In the genomic region with DNA sequence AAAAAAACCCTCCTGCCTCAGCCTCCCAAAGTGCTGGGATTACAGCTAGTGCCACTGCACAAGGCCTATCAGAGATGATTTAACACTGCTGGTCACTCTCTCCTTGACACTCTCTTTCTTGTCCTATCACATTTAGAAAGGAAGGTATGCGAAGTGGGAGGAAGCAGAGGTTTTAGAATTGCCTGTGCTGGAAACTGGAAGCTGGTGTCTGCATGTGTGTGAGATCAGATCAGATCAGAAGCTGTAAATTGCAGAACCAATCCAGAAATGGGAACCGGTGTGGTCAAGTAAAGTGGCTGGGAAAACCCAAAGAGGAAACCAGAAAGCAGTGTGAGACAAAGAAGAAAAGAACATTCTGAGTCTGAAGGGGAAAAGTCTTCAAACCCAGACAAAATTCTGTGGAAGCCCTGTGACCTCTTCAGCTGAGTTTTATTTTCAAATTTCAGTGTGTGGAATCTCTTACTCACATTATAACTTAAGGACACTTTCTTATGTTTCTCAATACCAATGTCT, we compare ENCODE assay signal across 8 cellular contexts. TPM values are rescaled to one million over a fixed set of nuclear protein-coding genes. Genes with fewer than 3 reads are reported as not detected.
DNase-seq lines count a peak whose midpoint lies in the region; ATAC-seq, FAIRE-seq and TF ChIP-seq lines count a peak whose summit lies in the region.

No MANE protein-coding gene starts in this region.

- H3K4me1 ChIP-seq in kidney (ENCODE audit: control insufficient read depth in 1 of 2, insufficient read depth in 1 of 2, low read depth in 1 of 2, low read length in 2 of 2), result no peaks in the 10 kb centered on the region
- no peaks in the 10 kb centered on the region for H3K4me1 ChIP-seq in HAP-1

- H3K4me3 Mint-ChIP-seq in activated CD4-positive, alpha-beta memory T cell treated with anti-CD3 and anti-CD28 coated beads for 36 hours, result peak overlapping the region; percentile 3
- peak overlapping the region; percentile 53 to 57 for H3K4me3 Mint-ChIP-seq in stimulated activated naive B cell treated with anti-CD40 and anti-IgM and Interleukin-4, amounts not matched to agents 10 μg/mL and 1 μg/mL and 100 μg/mL, for 72 hours

- no peaks in the 10 kb centered on the region for H3K9me3 Mint-ChIP-seq in activated CD4-positive, alpha-beta memory T cell treated with anti-CD3 and anti-CD28 coated beads for 36 hours
- peaks cover 8 to 9% of the 10 kb centered on the region in 2 donors for H3K9me3 Mint-ChIP-seq in stimulated activated naive B cell treated with anti-CD40 and anti-IgM and Interleukin-4, amounts not matched to agents 10 μg/mL and 1 μg/mL and 100 μg/mL, for 72 hours

- POLR2A ChIA-PET in activated CD4-positive, alpha-beta memory T cell treated with anti-CD3 and anti-CD28 coated beads for 36 hours (lab: Charles Lee), result interaction anchor here (0.8 to 2.3 kb wide), 7 partner anchors 14 to 252 kb away, joined by 3 to 9 read pairs (median 6); no protein-coding TSS in a partner anchor

- CTCF ChIA-PET in activated CD4-positive, alpha-beta memory T cell treated with anti-CD3 and anti-CD28 coated beads for 36 hours (lab: Charles Lee), result interaction anchor here (1.8 kb wide), 1 partner anchor 45 kb away, joined by 7 read pairs; no protein-coding TSS in a partner anchor

- peak overlapping the region; percentile 76 for H3K27ac Mint-ChIP-seq in activated CD4-positive, alpha-beta memory T cell treated with anti-CD3 and anti-CD28 coated beads for 36 hours
- peak overlapping the region; percentile 94 for H3K27ac Mint-ChIP-seq in stimulated activated naive B cell treated with anti-CD40 and anti-IgM and Interleukin-4, amounts not matched to agents 10 μg/mL and 1 μg/mL and 100 μg/mL, for 72 hours

- H3K9ac ChIP-seq in kidney (ENCODE audit: low read length in 2 of 2), result no peak overlapping the region

- no peaks in the 10 kb centered on the region for H3K27me3 ChIP-seq in HAP-1 (ENCODE audit: low read depth)

- peak; percentile 10 for DNase-seq in stimulated activated naive CD4-positive, alpha-beta T cell treated with Interleukin-2 at 50 U/mL for 16 hours (lab: John Stamatoyannopoulos, UW)
- DNase-seq in stimulated activated naive CD4-positive, alpha-beta T cell (lab: John Stamatoyannopoulos, UW), result no peak
- peak; percentile 84 for DNase-seq in activated CD4-positive, alpha-beta memory T cell treated with anti-CD3 and anti-CD28 coated beads for 36 hours
- peak; percentile 82 for DNase-seq in stimulated activated naive B cell treated with anti-CD40 and anti-IgM and Interleukin-4, amounts not matched to agents 10 μg/mL and 1 μg/mL and 100 μg/mL, for 72 hours
- DNase-seq in kidney (no peak), HAP-1 (ENCODE audit: low spot score in 2 of 2) (no peak), NCI-H345 (lab: John Stamatoyannopoulos, UW) (no peak)

- FAIRE-seq in kidney (lab: Jason Lieb, UNC), result no peak

- H3K36me3 Mint-ChIP-seq in activated CD4-positive, alpha-beta memory T cell treated with anti-CD3 and anti-CD28 coated beads for 36 hours, result no peaks in the 10 kb centered on the region
- H3K36me3 Mint-ChIP-seq in stimulated activated naive B cell treated with anti-CD40 and anti-IgM and Interleukin-4, amounts not matched to agents 10 μg/mL and 1 μg/mL and 100 μg/mL, for 72 hours, result peaks cover 0 to 3% of the 10 kb centered on the region in 2 donors

- no peak for TF ChIP-seq CTCF in kidney (IDR thresholded peaks at IDR 0.05; ENCODE audit: borderline replicate concordance, extremely low read depth, insufficient read depth)

- H3K4me1 Mint-ChIP-seq in activated CD4-positive, alpha-beta memory T cell treated with anti-CD3 and anti-CD28 coated beads for 36 hours (ENCODE audit: low read depth), result peaks cover 33% of the 10 kb centered on the region
- H3K4me1 Mint-ChIP-seq in stimulated activated naive B cell treated with anti-CD40 and anti-IgM and Interleukin-4, amounts not matched to agents 10 μg/mL and 1 μg/mL and 100 μg/mL, for 72 hours, result peaks cover 24 to 40% of the 10 kb centered on the region in 2 donors

- in situ Hi-C loops in HAP-1 (cut with MboI; ENCODE audit: low sequenced_read_pairs), result no loop called here

- peak; percentile 74 for ATAC-seq in HG03103 (IDR thresholded peaks at IDR 0.05; ENCODE audit: low read depth, unreplicated experiment)
- peak; percentile 94 to 97 for ATAC-seq in stimulated activated naive B cell treated with anti-CD40 and anti-IgM and Interleukin-4, amounts not matched to agents 10 μg/mL and 1 μg/mL and 100 μg/mL, for 72 hours (replicated peaks)

- H3K9me3 ChIP-seq in kidney (ENCODE audit: control insufficient read depth in 1 of 2, low read length in 2 of 2) (no peaks in the 10 kb centered on the region), HAP-1 (no peaks in the 10 kb centered on the region)

- no peaks in the 10 kb centered on the region for H3K36me3 ChIP-seq in kidney (ENCODE audit: control insufficient read depth in 1 of 2, insufficient read depth in 2 of 2, low read length in 2 of 2)
- H3K36me3 ChIP-seq in HAP-1 (replicated peaks), result no peaks in the 10 kb centered on the region

- H3K4me3 ChIP-seq in kidney (ENCODE audit: low read length in 2 of 2), result no peak overlapping the region
- H3K4me3 ChIP-seq in HAP-1, result no peak overlapping the region

- no peak overlapping the region for H3K27ac ChIP-seq in kidney (ENCODE audit: low read depth in 2 of 2, low read length in 2 of 2)

- intact Hi-C loops in activated CD4-positive, alpha-beta memory T cell treated with anti-CD3 and anti-CD28 coated beads for 36 hours (cut with micrococcal nuclease), result loop anchor here (1.0 to 10.0 kb wide), 8 partner anchors 16 to 1376 kb away; a partner anchor contains a TSS
- intact Hi-C loops in kidney (cut with DNase I), result no loop called here

- peaks cover 12% of the 10 kb centered on the region for H3K27me3 Mint-ChIP-seq in activated CD4-positive, alpha-beta memory T cell treated with anti-CD3 and anti-CD28 coated beads for 36 hours
- peaks cover 0 to 4% of the 10 kb centered on the region in 2 donors for H3K27me3 Mint-ChIP-seq in stimulated activated naive B cell treated with anti-CD40 and anti-IgM and Interleukin-4, amounts not matched to agents 10 μg/mL and 1 μg/mL and 100 μg/mL, for 72 hours

RNA-seq across cellular contexts. Expression of a gene that starts 2.8 kb away (rescaled TPM):
- under 1 TPM; 0.51 to 0.57 TPM for total RNA-seq in activated CD4-positive, alpha-beta memory T cell treated with anti-CD3 and anti-CD28 coated beads for 36 hours
- total RNA-seq in kidney, result 2.1 TPM
- polyA plus RNA-seq in kidney (ENCODE audit: insufficient read depth, low read depth, low replicate concordance), result 3.5 TPM

RNA-seq across cellular contexts. Expression of a gene that starts 15.7 kb away (rescaled TPM):
- 10 to 100 TPM; 55.6 to 65.3 TPM for total RNA-seq in activated CD4-positive, alpha-beta memory T cell treated with anti-CD3 and anti-CD28 coated beads for 36 hours
- total RNA-seq in kidney, result 76.9 TPM
- 27.6 TPM for polyA plus RNA-seq in kidney (ENCODE audit: insufficient read depth, low read depth, low replicate concordance)

Comparison
In these comparisons a context has a peak if more than half of its experiments do, and no peak if none do; other contexts are left out.
1. DNase-seq: peak in stimulated activated naive CD4-positive, alpha-beta T cell treated with Interleukin-2 at 50 U/mL for 16 hours (single experiment), activated CD4-positive, alpha-beta memory T cell treated with anti-CD3 and anti-CD28 coated beads for 36 hours (single experiment) and stimulated activated naive B cell treated with anti-CD40 and anti-IgM and Interleukin-4, amounts not matched to agents 10 μg/mL and 1 μg/mL and 100 μg/mL, for 72 hours (single experiment); none in stimulated activated naive CD4-positive, alpha-beta T cell (0 of 6), kidney (single experiment), HAP-1 (0 of 2) and NCI-H345 (single experiment).